8 cellular contexts compared by ENCODE assay signal in the genomic region with DNA sequence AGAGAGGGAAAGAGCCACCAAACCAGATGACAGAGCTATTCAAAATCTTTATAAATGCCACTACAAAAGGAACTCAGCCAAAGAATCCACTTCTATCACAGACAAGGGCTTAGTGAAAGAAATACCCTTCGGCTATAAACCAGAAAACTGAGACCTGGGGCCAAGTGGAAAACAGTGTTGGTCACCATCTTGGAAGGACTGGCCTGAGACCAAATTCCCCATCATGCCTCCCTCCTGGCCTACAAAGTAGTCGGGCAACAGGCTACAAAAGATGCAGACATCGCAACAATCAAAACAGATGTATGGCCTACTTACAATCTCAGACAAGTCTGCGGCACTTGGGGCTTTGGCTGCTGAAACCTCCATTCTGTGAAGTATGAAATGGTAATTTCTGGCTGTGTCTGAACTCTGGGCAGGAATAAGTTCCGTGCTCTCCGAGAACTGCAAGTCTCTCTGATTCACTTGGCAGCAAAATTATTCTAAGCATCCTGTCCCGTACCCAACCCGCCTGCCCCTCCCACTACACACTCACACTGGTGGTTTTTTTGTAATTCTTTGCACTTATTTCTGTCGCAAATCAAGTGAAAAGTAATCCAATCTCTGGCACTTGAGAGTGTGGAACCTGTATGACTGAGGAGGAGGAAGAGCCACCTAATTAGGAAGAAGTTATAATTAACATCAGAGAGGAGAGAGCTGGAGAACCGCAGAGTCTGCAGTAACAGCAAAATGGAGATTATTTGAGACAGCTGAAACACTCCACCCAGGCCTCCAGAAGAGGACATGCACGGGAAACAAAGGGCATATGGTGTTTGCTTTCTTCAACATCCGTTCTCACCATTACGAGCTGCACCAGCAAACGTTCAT.
DNase-seq lines count a peak whose midpoint lies in the region; ATAC-seq and TF ChIP-seq lines count a peak whose summit lies in the region.

No MANE protein-coding gene starts in this region.

- ATAC-seq in HG03039 (IDR thresholded peaks at IDR 0.05; ENCODE audit: unreplicated experiment) (no peak), HG03439 (IDR thresholded peaks at IDR 0.05; ENCODE audit: unreplicated experiment) (no peak), GM21619 (IDR thresholded peaks at IDR 0.05; ENCODE audit: unreplicated experiment) (no peak)

- TF ChIP-seq EP300 in tibial nerve (IDR thresholded peaks at IDR 0.05), result no peak

- 17 to 42% methylated on average over 14 of the region's 14 CpGs for WGBS in tibial nerve, 2 donors

- no peaks in the 10 kb centered on the region for H3K27me3 ChIP-seq in tibial nerve

- TF ChIP-seq CTCF in tibial nerve (IDR thresholded peaks at IDR 0.05), result no peak

- no peak for TF ChIP-seq POLR2A in tibial nerve (IDR thresholded peaks at IDR 0.05)

- H3K9me3 ChIP-seq in tibial nerve, result no peaks in the 10 kb centered on the region

- H3K4me3 ChIP-seq in tibial nerve, result no peak overlapping the region

- DNase-seq in Ammon's horn (ENCODE audit: low spot score), result peak; percentile 4
- peak; percentile 17 for DNase-seq in NCI-H2081 treated with DMSO at 0.1 percent for 48 hours (lab: John Stamatoyannopoulos, UW)
- DNase-seq in activated gamma-delta T cell treated with anti-CD3 and anti-CD28 coated beads, Interleukin-2, amount 50 U/mL, for 16 hours (ENCODE audit: low read depth), result peak; percentile 19
- peak; percentile 5 for DNase-seq in inferior parietal cortex (ENCODE audit: extremely low spot score)
- DNase-seq in tibial nerve (ENCODE audit: low spot score in 2 of 2), result no peak

- peaks cover 0 to 12% (median 0%) of the 10 kb centered on the region in 4 donors for H3K4me1 ChIP-seq in tibial nerve

- peak overlapping the region in 3 of 4 donors; percentile 3 to 46 (median 40) for H3K27ac ChIP-seq in tibial nerve

- no peaks in the 10 kb centered on the region for H3K36me3 ChIP-seq in tibial nerve

Comparison
In these comparisons a context has a peak if more than half of its experiments do, and no peak if none do; other contexts are left out.
1. DNase-seq: peak in Ammon's horn (single experiment), NCI-H2081 treated with DMSO at 0.1 percent for 48 hours (single experiment), activated gamma-delta T cell treated with anti-CD3 and anti-CD28 coated beads, Interleukin-2, amount 50 U/mL, for 16 hours (single experiment) and inferior parietal cortex (single experiment); none in tibial nerve (0 of 2).